14 cellular contexts compared by ENCODE assay signal in genomic region chr19:48551437-48552302, GRCh38. TPM values are rescaled to one million over a fixed set of nuclear protein-coding genes. Genes with fewer than 3 reads are reported as not detected.
DNase-seq lines count a peak whose midpoint lies in the region; ATAC-seq, FAIRE-seq and TF ChIP-seq lines count a peak whose summit lies in the region.
"Had no signal": no experiment of that assay in that cellular context is flagged by ENCODE, and none has a peak within 500 bp of the region (broad histone marks: within the 10 kb centered on the region; RNA-seq: fewer than 3 reads in every experiment).

Gene SULT2B1 (plus strand): TSS chr19:48552172. CDS start chr19:48552253, 81 bp downstream.

- ATAC-seq in pancreas, result peak; percentile 85 to 93 (median 90)
- ATAC-seq in HG03354 (IDR thresholded peaks at IDR 0.05; ENCODE audit: poor library complexity, severe bottlenecking, unreplicated experiment), result no peak
- ATAC-seq in GM21528 (IDR thresholded peaks at IDR 0.05; ENCODE audit: low FRiP score, unreplicated experiment), result no peak
- no peak for ATAC-seq in GM18909 (IDR thresholded peaks at IDR 0.05; ENCODE audit: poor library complexity, unreplicated experiment)

- DNase-seq in NCI-H2107 (lab: John Stamatoyannopoulos, UW), result peak; percentile 77
- DNase-seq in breast epithelium (ENCODE audit: low spot score in 2 of 2), result peak; percentile 71 to 89
- DNase-seq in pancreas, result peak; percentile 59 to 89 (median 80)
- no peak for DNase-seq in superior temporal gyrus (ENCODE audit: extremely low spot score)
- DNase-seq: activated CD4-positive, CD25-positive, alpha-beta regulatory T cell treated with anti-CD3 and anti-CD28 coated beads, Interleukin-2, amount 50 U/mL, for 72 hours; activated effector memory CD4-positive, alpha-beta T cell treated with anti-CD3 and anti-CD28 coated beads, Interleukin-2, amount 50 U/mL, for 16 hours; cerebellar nuclear complex; nucleus accumbens; testis had no signal

- TF ChIP-seq CTCF in HEK293 (tag by site-specific recombination; IDR thresholded peaks at IDR 0.05) (no peak), breast epithelium (IDR thresholded peaks at IDR 0.05) (no peak), pancreas (IDR thresholded peaks at IDR 0.05) (no peak)

- POLR2A ChIA-PET in HEK293 (lab: Yijun Ruan, JAX), result no interaction called here

- H3K9me3 ChIP-seq in HEK293 (ENCODE audit: control insufficient read depth, insufficient read depth, low read depth, low read length), result no peaks in the 10 kb centered on the region
- H3K9me3 ChIP-seq in breast epithelium, result no peaks in the 10 kb centered on the region
- H3K9me3 ChIP-seq in pancreas, result no peaks in the 10 kb centered on the region
- H3K9me3 ChIP-seq: testis had no signal

- H3K36me3 ChIP-seq in HEK293 (ENCODE audit: control insufficient read depth in 2 of 2, insufficient read depth in 1 of 2, low read length in 2 of 2) (no peaks in the 10 kb centered on the region), breast epithelium (no peaks in the 10 kb centered on the region), pancreas (no peaks in the 10 kb centered on the region)

- no peak within 1 kb of the TSS for H3K4me3 ChIP-seq in HEK293 (ENCODE audit: low read depth, low read length)
- peak within 1 kb of the TSS in 2 of 3 donors; percentile 38 to 52 for H3K4me3 ChIP-seq in breast epithelium
- H3K4me3 ChIP-seq in pancreas, result no peak within 1 kb of the TSS
- H3K4me3 ChIP-seq: testis had no signal

- no peak within 1 kb of the TSS for H3K27ac ChIP-seq in HEK293 (ENCODE audit: extremely low read depth, low read depth, low read length)
- H3K27ac ChIP-seq in breast epithelium, result peak within 1 kb of the TSS; percentile 69 to 77
- peak within 1 kb of the TSS in 1 of 4 donors; percentile 27 for H3K27ac ChIP-seq in pancreas
- H3K27ac ChIP-seq: testis had no signal

- H3K27me3 ChIP-seq in breast epithelium, result no peaks in the 10 kb centered on the region
- no peaks in the 10 kb centered on the region for H3K27me3 ChIP-seq in pancreas
- H3K27me3 ChIP-seq: testis had no signal

- H3K4me1 ChIP-seq in HEK293 (ENCODE audit: control insufficient read depth, insufficient read depth, low read length) (peaks cover 3% of the 10 kb centered on the region; the same call in 1 of the 2 replicates), breast epithelium (no peaks in the 10 kb centered on the region), pancreas (no peaks in the 10 kb centered on the region)

- intact Hi-C loops in breast epithelium (cut with DNase I; ENCODE audit: low total_unique reads) (no loop called here), pancreas (cut with DNase I) (no loop called here)

- FAIRE-seq in pancreas (lab: Jason Lieb, UNC), result no peak
- FAIRE-seq: GM18507 had no signal

- WGBS in pancreas, 2 donors, result 21% methylated on average over 36 of the region's 36 CpGs

- CTCF ChIA-PET in HEK293 (lab: Yijun Ruan, JAX), result interaction anchor here (0.7 kb wide), 1 partner anchor 41 kb away, joined by 3 read pairs; no protein-coding TSS in a partner anchor

- no peak for TF ChIP-seq POLR2A in breast epithelium (IDR thresholded peaks at IDR 0.05)

TF ChIP-seq in HEK293, 187 proteins besides CTCF, POLR2A, EP300 and RAD21:
- TF ChIP-seq ZNF354C (tag by site-specific recombination; IDR thresholded peaks at IDR 0.05; ENCODE audit: borderline replicate concordance, low read depth), result no peak
- peak; percentile 92 for TF ChIP-seq ZNF24 (tag by site-specific recombination; IDR thresholded peaks at IDR 0.05)
- peak; percentile 84 for TF ChIP-seq KLF1 (tag by site-specific recombination; IDR thresholded peaks at IDR 0.05)
- TF ChIP-seq HIC1 (tag by site-specific recombination; IDR thresholded peaks at IDR 0.05), result peak; percentile 42; the same call in 1 of the 2 replicates
- peak; percentile 96 for TF ChIP-seq PRDM4 (tag by site-specific recombination; IDR thresholded peaks at IDR 0.05)
- TF ChIP-seq GLIS1 (tag by site-specific recombination; IDR thresholded peaks at IDR 0.05), result peak; percentile 73
- TF ChIP-seq WT1 (tag by site-specific recombination; IDR thresholded peaks at IDR 0.05), result no peak

RNA-seq across cellular contexts. Expression of gene SULT2B1, which starts in this region (rescaled TPM):
- total RNA-seq in breast epithelium (1 to 10 TPM in 2 of 3 donors, not detected in 1; 5.6 to 7.5 TPM), pancreas (under 1 TPM in 5 of 6 donors, not detected in 1; 0.32 to 0.64 (median 0.60) TPM)
- 1 to 10 TPM; 1.3 to 1.7 TPM for polyA plus RNA-seq in pancreas

Comparison
In these comparisons a context has a peak if more than half of its experiments do, and no peak if none do; other contexts are left out.
1. H3K4me3 ChIP-seq: peak in breast epithelium (2 of 3); none in HEK293 (single experiment) and pancreas (0 of 4).
2. ATAC-seq: peak in pancreas (4 of 4); none in HG03354 (single experiment), GM21528 (single experiment) and GM18909 (single experiment).